ENCODE assay signal across 8 cellular contexts in the genomic region with DNA sequence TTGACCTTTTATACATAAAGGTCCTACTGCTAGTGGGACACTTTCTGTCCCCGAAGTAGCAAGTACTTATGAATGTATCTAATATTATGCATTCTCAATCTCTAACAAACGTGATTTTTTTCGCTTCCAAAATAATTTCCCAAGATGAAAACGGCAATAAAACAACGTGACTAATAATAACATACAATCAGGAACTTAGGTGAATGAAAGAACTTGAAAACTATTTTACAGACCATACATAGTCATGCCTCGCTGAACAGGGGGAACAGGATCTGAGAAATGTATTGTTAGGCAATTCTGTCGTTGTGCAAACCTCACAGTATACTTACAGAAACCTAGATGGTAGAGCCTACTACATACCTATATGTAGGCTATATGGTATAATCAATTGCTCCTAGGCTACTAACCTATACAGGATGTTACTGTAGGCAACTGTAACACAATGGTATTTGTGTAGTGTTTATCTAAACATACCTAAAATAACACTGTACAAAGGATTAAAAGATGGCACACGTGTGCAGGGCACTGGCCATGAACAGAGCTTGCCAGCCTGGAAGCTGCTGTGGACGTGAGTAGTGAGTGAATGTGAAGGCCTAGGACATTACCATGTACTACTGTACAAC. TPM values are rescaled to one million over a fixed set of nuclear protein-coding genes. Genes with fewer than 3 reads are reported as not detected.
DNase-seq lines count a peak whose midpoint lies in the region; ATAC-seq, FAIRE-seq and TF ChIP-seq lines count a peak whose summit lies in the region.

No MANE protein-coding gene starts in this region.

- H3K27ac Mint-ChIP-seq in dendritic cell treated with granulocyte-macrophage colony-stimulating factor and Interleukin-4, amounts not matched to agents 40 ng/mL and 50 ng/mL, for 4 days = peak overlapping the region; percentile 25

- H3K36me3 ChIP-seq in RWPE2 (ENCODE audit: low read depth) (peaks cover 43% of the 10 kb centered on the region), mucosa of descending colon (ENCODE audit: low read depth) (peaks cover 3% of the 10 kb centered on the region)

- no peaks in the 10 kb centered on the region for H3K9me3 ChIP-seq in A549
- H3K9me3 ChIP-seq in RWPE2 (ENCODE audit: severe bottlenecking) = no peaks in the 10 kb centered on the region
- H3K9me3 ChIP-seq in mucosa of descending colon = no peaks in the 10 kb centered on the region

- peaks cover 54% of the 10 kb centered on the region for H3K4me1 ChIP-seq in A549
- peaks cover 42% of the 10 kb centered on the region for H3K4me1 ChIP-seq in RWPE2 (ENCODE audit: insufficient read depth, poor library complexity, severe bottlenecking)
- H3K4me1 ChIP-seq in mucosa of descending colon (ENCODE audit: low read depth) = peaks cover 26% of the 10 kb centered on the region

- peak overlapping the region; percentile 96 for H3K4me2 ChIP-seq in A549

- peak overlapping the region; percentile 94 to 97 for H3K27ac ChIP-seq in A549
- H3K27ac ChIP-seq in RWPE2 (ENCODE audit: poor library complexity, severe bottlenecking) = peak overlapping the region; percentile 99

- TF ChIP-seq POLR2A in A549 (IDR thresholded peaks at IDR 0.05; ENCODE audit: low read length) (no peak), GM12892 (IDR thresholded peaks at IDR 0.05; ENCODE audit: low read depth, low read length) (no peak)

- H3K27me3 ChIP-seq in RWPE2 (ENCODE audit: insufficient read depth, poor library complexity, severe bottlenecking) = no peaks in the 10 kb centered on the region

- no peak for TF ChIP-seq EP300 in A549 (IDR thresholded peaks at IDR 0.05)

- no peak for TF ChIP-seq CTCF in A549 (IDR thresholded peaks at IDR 0.05)
- no peak for TF ChIP-seq CTCF in RWPE2 (IDR thresholded peaks at IDR 0.05; ENCODE audit: poor library complexity, severe bottlenecking)
- TF ChIP-seq CTCF in mucosa of descending colon (IDR thresholded peaks at IDR 0.05) = no peak

- 5% methylated on average over 9 of the region's 9 CpGs for WGBS in A549 (ENCODE audit: missing lambda C conversion rate)

- intact Hi-C loops in dendritic cell treated with granulocyte-macrophage colony-stimulating factor and Interleukin-4, amounts not matched to agents 40 ng/mL and 50 ng/mL, for 4 days (cut with micrococcal nuclease) = loop anchor here (2.0 kb wide), 3 partner anchors 15 to 121 kb away; no protein-coding TSS in a partner anchor
- intact Hi-C loops in mucosa of descending colon (cut with DNase I, micrococcal nuclease) = no loop called here

- no peak for TF ChIP-seq RAD21 in A549 (conservative IDR thresholded peaks at IDR 0.05 in 1 of 2, IDR thresholded peaks at IDR 0.05 in 1 of 2)

- H3K36me3 Mint-ChIP-seq in dendritic cell treated with granulocyte-macrophage colony-stimulating factor and Interleukin-4, amounts not matched to agents 40 ng/mL and 50 ng/mL, for 4 days (ENCODE audit: low read depth) = peaks cover 30% of the 10 kb centered on the region

- peak overlapping the region; percentile 71 for H3K4me3 Mint-ChIP-seq in dendritic cell treated with granulocyte-macrophage colony-stimulating factor and Interleukin-4, amounts not matched to agents 40 ng/mL and 50 ng/mL, for 4 days

- POLR2A ChIA-PET in A549 (lab: Yijun Ruan, JAX) = interaction anchor here (0.9 to 3.8 kb wide), 9 partner anchors 21 to 148 kb away, joined by 3 to 41 read pairs (median 3); no protein-coding TSS in a partner anchor

- DNase-seq in A549 (ENCODE audit: low read depth in 1 of 2, low spot score in 1 of 2) (peak in 1 of 2 experiments; percentile 52), GM12892 (ENCODE audit: insufficient read length) (no peak), RWPE2 (ENCODE audit: low spot score) (no peak), mucosa of descending colon (peak in 2 of 3 donors; percentile 35 to 40), AG20443 (ENCODE audit: low spot score) (no peak)
- no peak for DNase-seq in stimulated activated CD4-positive, alpha-beta T cell treated with anti-CD3 and anti-CD28 coated beads, Interleukin-2, amount 100 ng/mL, for 48 hours
- no peak for DNase-seq in activated CD4-positive, alpha-beta T cell treated with anti-CD3 and anti-CD28 coated beads for 48 hours

- peaks cover 38% of the 10 kb centered on the region for H3K4me1 Mint-ChIP-seq in dendritic cell treated with granulocyte-macrophage colony-stimulating factor and Interleukin-4, amounts not matched to agents 40 ng/mL and 50 ng/mL, for 4 days (ENCODE audit: low read depth)

- no peaks in the 10 kb centered on the region for H3K9me3 Mint-ChIP-seq in dendritic cell treated with granulocyte-macrophage colony-stimulating factor and Interleukin-4, amounts not matched to agents 40 ng/mL and 50 ng/mL, for 4 days

- ATAC-seq in A549 (no peak), RWPE2 (ENCODE audit: low read depth) (peak; percentile 13; the same call in 1 of the 3 replicates), mucosa of descending colon (no peak)

- no peaks in the 10 kb centered on the region for H3K27me3 Mint-ChIP-seq in dendritic cell treated with granulocyte-macrophage colony-stimulating factor and Interleukin-4, amounts not matched to agents 40 ng/mL and 50 ng/mL, for 4 days

- peak overlapping the region; percentile 95 for H3K4me3 ChIP-seq in A549
- peak overlapping the region; percentile 67 for H3K4me3 ChIP-seq in RWPE2 (ENCODE audit: severe bottlenecking)
- no peak overlapping the region for H3K4me3 ChIP-seq in mucosa of descending colon

- CTCF ChIA-PET in A549 (lab: Yijun Ruan, JAX) = interaction anchor here (0.7 to 4.8 kb wide), 39 partner anchors 8 to 177 kb away, joined by 3 to 198 read pairs (median 8); no protein-coding TSS in a partner anchor

- FAIRE-seq in A549 (lab: Jason Lieb, UNC) = no peak
- peak; percentile 51 for FAIRE-seq in GM12892 (lab: Jason Lieb, UNC)

TF ChIP-seq in A549, 52 proteins besides CTCF, POLR2A, EP300 and RAD21:
- TF ChIP-seq E2F6 (IDR thresholded peaks at IDR 0.05; ENCODE audit: borderline replicate concordance, low read depth) (no peak), FOXS1 (CRISPR knock-in tag; IDR thresholded peaks at IDR 0.05) (no peak), CEBPB (IDR thresholded peaks at IDR 0.05) (peak; percentile 52 to 64; a peak in 2 of 4 replicates), NPAS2 (CRISPR knock-in tag; IDR thresholded peaks at IDR 0.05; ENCODE audit: borderline replicate concordance) (no peak), EHF (CRISPR knock-in tag; IDR thresholded peaks at IDR 0.05) (no peak), JUNB (IDR thresholded peaks at IDR 0.05) (no peak), MAZ (IDR thresholded peaks at IDR 0.05; ENCODE audit: borderline replicate concordance, low read depth, low read length) (no peak), HOXA7 (CRISPR knock-in tag; IDR thresholded peaks at IDR 0.05) (no peak), RARB (CRISPR knock-in tag; IDR thresholded peaks at IDR 0.05) (0 out of 2 replicates have a peak, but pooled peaks have one; percentile 36), USF2 (IDR thresholded peaks at IDR 0.05) (no peak), HES2 (IDR thresholded peaks at IDR 0.05) (no peak), KDM1A (IDR thresholded peaks at IDR 0.05; ENCODE audit: low read depth) (no peak), CBX2 (IDR thresholded peaks at IDR 0.05; ENCODE audit: borderline replicate concordance, low read depth) (no peak), MAX (IDR thresholded peaks at IDR 0.05) (no peak), BHLHE40 (IDR thresholded peaks at IDR 0.05; ENCODE audit: low read depth, low read length) (no peak), ZNF302 (CRISPR knock-in tag; IDR thresholded peaks at IDR 0.05) (no peak)
- TF ChIP-seq, protein P1, sequence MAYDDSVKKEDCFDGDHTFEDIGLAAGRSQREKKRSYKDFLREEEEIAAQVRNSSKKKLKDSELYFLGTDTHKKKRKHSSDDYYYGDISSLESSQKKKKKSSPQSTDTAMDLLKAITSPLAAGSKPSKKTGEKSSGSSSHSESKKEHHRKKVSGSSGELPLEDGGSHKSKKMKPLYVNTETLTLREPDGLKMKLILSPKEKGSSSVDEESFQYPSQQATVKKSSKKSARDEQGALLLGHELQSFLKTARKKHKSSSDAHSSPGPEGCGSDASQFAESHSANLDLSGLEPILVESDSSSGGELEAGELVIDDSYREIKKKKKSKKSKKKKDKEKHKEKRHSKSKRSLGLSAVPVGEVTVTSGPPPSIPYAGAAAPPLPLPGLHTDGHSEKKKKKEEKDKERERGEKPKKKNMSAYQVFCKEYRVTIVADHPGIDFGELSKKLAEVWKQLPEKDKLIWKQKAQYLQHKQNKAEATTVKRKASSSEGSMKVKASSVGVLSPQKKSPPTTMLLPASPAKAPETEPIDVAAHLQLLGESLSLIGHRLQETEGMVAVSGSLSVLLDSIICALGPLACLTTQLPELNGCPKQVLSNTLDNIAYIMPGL (CRISPR knock-in tag; IDR thresholded peaks at IDR 0.05; ENCODE audit: borderline replicate concordance) = no peak

RNA-seq across cellular contexts. Expression of gene RTN4, which starts 2.5 kb away (rescaled TPM):
- polyA plus RNA-seq in A549 (2011; rRNA removed) (302 and 336 TPM in 2 replicates), A549 (2017; fragmentation: RNase III; extraction: RNeasy Plus Mini Kit Qiagen cat#74134 plus additional on column Dnase treatment) (367 to 403 TPM (median 394 TPM) in 3 replicates)
- 195 and 217 TPM in 2 replicates for polyA plus RNA-seq in A549 (2012; cell fraction: cytosol; rRNA removed)
- polyA plus RNA-seq in A549 (2012; cell fraction: nucleus; rRNA removed) = 194 and 224 TPM in 2 replicates
- polyA minus RNA-seq in A549 (2011; rRNA and poly(A)+ RNA removed) = 164 and 187 TPM in 2 replicates
- 113 TPM for polyA plus RNA-seq in GM12892 (2012; ENCODE audit: missing spikeins)
- total RNA-seq in mucosa of descending colon = 100 to 1,000 TPM; 219 to 278 (median 224) TPM

Comparison
In these comparisons a context has a peak if more than half of its experiments do, and no peak if none do; other contexts are left out.
1. DNase-seq: peak in mucosa of descending colon (2 of 3); none in GM12892 (single experiment), RWPE2 (single experiment), AG20443 (single experiment), stimulated activated CD4-positive, alpha-beta T cell treated with anti-CD3 and anti-CD28 coated beads, Interleukin-2, amount 100 ng/mL, for 48 hours (0 of 2) and activated CD4-positive, alpha-beta T cell treated with anti-CD3 and anti-CD28 coated beads for 48 hours (single experiment).